In genomic region chr19:43623889-43624670, GRCh38 we compare ENCODE assay signal across 13 cellular contexts. TPM values are rescaled to one million over a fixed set of nuclear protein-coding genes. Genes with fewer than 3 reads are reported as not detected.
DNase-seq lines count a peak whose midpoint lies in the region; ATAC-seq and TF ChIP-seq lines count a peak whose summit lies in the region.
"Had no signal": no experiment of that assay in that cellular context is flagged by ENCODE, and none has a peak within 500 bp of the region (broad histone marks: within the 10 kb centered on the region; RNA-seq: fewer than 3 reads in every experiment).

No MANE protein-coding gene starts in this region.

- H3K9me3 ChIP-seq in CD4-positive, alpha-beta memory T cell (ENCODE audit: control insufficient read depth in 1 of 2, low read length in 2 of 2): no peaks in the 10 kb centered on the region
- no peaks in the 10 kb centered on the region for H3K9me3 ChIP-seq in OCI-LY1 (ENCODE audit: low read length)
- H3K9me3 ChIP-seq: left lung, prostate gland had no signal

- no peaks in the 10 kb centered on the region for H3K9me2 ChIP-seq in OCI-LY1 (ENCODE audit: low read depth, low read length)

- no peaks in the 10 kb centered on the region for H3K36me3 ChIP-seq in CD4-positive, alpha-beta memory T cell (ENCODE audit: insufficient read depth, low read length)
- H3K36me3 ChIP-seq in OCI-LY1 (ENCODE audit: insufficient read depth, low read length): no peaks in the 10 kb centered on the region
- H3K36me3 ChIP-seq: left lung, prostate gland had no signal

- H3K4me1 ChIP-seq in CD4-positive, alpha-beta memory T cell (ENCODE audit: insufficient read depth, low read length): peaks cover 20% of the 10 kb centered on the region
- peaks cover 11% of the 10 kb centered on the region for H3K4me1 ChIP-seq in OCI-LY1 (ENCODE audit: insufficient read depth, low read length, severe bottlenecking)
- H3K4me1 ChIP-seq: prostate gland had no signal

- H3F3A ChIP-seq in OCI-LY1 (ENCODE audit: insufficient read depth, low read length): peaks cover 4% of the 10 kb centered on the region; the same call in 1 of the 2 replicates

- H3K9ac ChIP-seq in OCI-LY1 (ENCODE audit: low read length): no peak overlapping the region

- H2AFZ ChIP-seq in OCI-LY1 (ENCODE audit: low read length): no peak overlapping the region
- H2AFZ ChIP-seq: PC-9 had no signal

- H3K4me3 Mint-ChIP-seq in CD4-positive, alpha-beta memory T cell: peak overlapping the region in 1 of 8 donors; percentile 29
- H3K4me3 Mint-ChIP-seq: activated naive CD8-positive, alpha-beta T cell had no signal

- peaks cover 11 to 44% (median 24%) of the 10 kb centered on the region in 4 donors for H3K4me1 Mint-ChIP-seq in CD4-positive, alpha-beta memory T cell

- no peak overlapping the region for H3K4me2 ChIP-seq in OCI-LY1 (ENCODE audit: low read length)
- H3K4me2 ChIP-seq: PC-9 had no signal

- no peaks in the 10 kb centered on the region for H4K20me1 ChIP-seq in OCI-LY1 (ENCODE audit: insufficient read depth, low read length)

- no peaks in the 10 kb centered on the region for H3K27me3 ChIP-seq in CD4-positive, alpha-beta memory T cell (ENCODE audit: insufficient read depth, low read length)
- no peaks in the 10 kb centered on the region for H3K27me3 ChIP-seq in OCI-LY1 (ENCODE audit: insufficient read depth, low read length)

- H3K27ac ChIP-seq in 22Rv1 (peak overlapping the region; percentile 81), OCI-LY1 (ENCODE audit: low read depth, low read length, poor library complexity, severe bottlenecking) (peak overlapping the region; percentile 37)
- H3K27ac ChIP-seq in CD4-positive, alpha-beta memory T cell (ENCODE audit: low read depth, low read length): no peak overlapping the region
- H3K27ac ChIP-seq: left lung, PC-9, prostate gland had no signal

- no peak for DNase-seq in CD4-positive, alpha-beta memory T cell
- peak; percentile 67 for DNase-seq in islet precursor cell
- no peak for DNase-seq in NCI-H2227 treated with DMSO at 0.1 percent for 48 hours (lab: John Stamatoyannopoulos, UW)
- DNase-seq: DMS53, NCI-H1930, PC-9 had no signal

- H3K4me3 ChIP-seq in CD4-positive, alpha-beta memory T cell (ENCODE audit: low read length in 2 of 2): no peak overlapping the region
- H3K4me3 ChIP-seq in OCI-LY1 (ENCODE audit: low read depth, low read length, poor library complexity, severe bottlenecking): no peak overlapping the region
- H3K4me3 ChIP-seq: left lung, PC-9, prostate gland had no signal

- CTCF ChIA-PET in CD4-positive, alpha-beta memory T cell (lab: Charles Lee; ENCODE audit: partially characterized antibody): interaction anchor here (1.5 kb wide), 1 partner anchor 44 kb away, joined by 4 read pairs; no protein-coding TSS in a partner anchor

- peaks cover 0 to 4% of the 10 kb centered on the region in 2 donors for H3K36me3 Mint-ChIP-seq in CD4-positive, alpha-beta memory T cell
- H3K36me3 Mint-ChIP-seq: activated naive CD8-positive, alpha-beta T cell had no signal

- intact Hi-C loops in CD4-positive, alpha-beta memory T cell (cut with micrococcal nuclease): no loop called here

- TF ChIP-seq CTCF in 22Rv1 (IDR thresholded peaks at IDR 0.05): no peak
- no peak for TF ChIP-seq CTCF in OCI-LY1 (IDR thresholded peaks at IDR 0.05; ENCODE audit: low read length)

- peak overlapping the region in 6 of 7 donors; percentile 22 to 71 (median 49) for H3K27ac Mint-ChIP-seq in CD4-positive, alpha-beta memory T cell
- H3K27ac Mint-ChIP-seq: activated naive CD8-positive, alpha-beta T cell had no signal

- no peak for ATAC-seq in GM18870 (IDR thresholded peaks at IDR 0.05; ENCODE audit: unreplicated experiment)
- ATAC-seq in HG03520 (IDR thresholded peaks at IDR 0.05; ENCODE audit: unreplicated experiment): no peak

- no peaks in the 10 kb centered on the region for H3K9me3 Mint-ChIP-seq in CD4-positive, alpha-beta memory T cell

- peaks cover 2 to 9% of the 10 kb centered on the region in 2 donors for H3K27me3 Mint-ChIP-seq in CD4-positive, alpha-beta memory T cell

- 0 out of 2 replicates have a peak, but pooled peaks cover under 1% of the 10 kb centered on the region for H3K79me2 ChIP-seq in OCI-LY1 (ENCODE audit: insufficient read depth, low read length)

- POLR2A ChIA-PET in CD4-positive, alpha-beta memory T cell (lab: Charles Lee; ENCODE audit: partially characterized antibody): interaction anchor here (1.3 kb wide), 1 partner anchor 98 kb away, joined by 3 read pairs; no protein-coding TSS in a partner anchor

RNA-seq across cellular contexts. Expression of gene ZNF428, which starts 4.7 kb away (rescaled TPM):
- 10 to 100 TPM; 27.7 to 28.2 TPM for total RNA-seq in CD4-positive, alpha-beta memory T cell
- 10 to 100 TPM; 13.9 to 19.9 TPM for polyA plus RNA-seq in CD4-positive, alpha-beta memory T cell

RNA-seq across cellular contexts. Expression of gene SRRM5, which starts 12.2 kb away (rescaled TPM):
- total RNA-seq in CD4-positive, alpha-beta memory T cell: under 1 TPM; 0.83 to 0.99 TPM
- under 1 TPM in 1 of 2 donors, not detected in 1; 0.10 TPM for polyA plus RNA-seq in CD4-positive, alpha-beta memory T cell

RNA-seq across cellular contexts. Expression of gene CADM4, which starts 15.6 kb away (rescaled TPM):
- under 1 TPM; 0.33 to 0.49 TPM for total RNA-seq in CD4-positive, alpha-beta memory T cell
- under 1 TPM in 1 of 2 donors, not detected in 1; 0.18 TPM for polyA plus RNA-seq in CD4-positive, alpha-beta memory T cell

RNA-seq across cellular contexts. Expression of gene ZNF576, which starts 27.7 kb away (rescaled TPM):
- total RNA-seq in CD4-positive, alpha-beta memory T cell: 10 to 100 TPM; 18.4 to 18.6 TPM
- 10 to 100 TPM in 1 of 2 donors, 1 to 10 TPM in 1; 8.4 to 13.0 TPM for polyA plus RNA-seq in CD4-positive, alpha-beta memory T cell

RNA-seq across cellular contexts. Expression of gene IRGQ, which starts 28.1 kb away (rescaled TPM):
- 10 to 100 TPM; 16.5 to 17.9 TPM for total RNA-seq in CD4-positive, alpha-beta memory T cell
- 1 to 10 TPM in 1 of 2 donors, under 1 TPM in 1; 0.37 to 2.2 TPM for polyA plus RNA-seq in CD4-positive, alpha-beta memory T cell
